Comparison of ENCODE assay signal across 10 cellular contexts in genomic region chr2:28633739-28634138, GRCh38.
A peak's percentile ranks its signal among the peaks of the same experiment; 100 is the strongest.
DNase-seq lines count a peak whose midpoint lies in the region; ATAC-seq lines count a peak whose summit lies in the region.
"Had no signal": no experiment of that assay in that cellular context is flagged by ENCODE, and none has a peak within 500 bp of the region (broad histone marks: within the 10 kb centered on the region; RNA-seq: fewer than 3 reads in every experiment).

No MANE protein-coding gene starts in this region.

- no peak for ATAC-seq in GM19351 (IDR thresholded peaks at IDR 0.05; ENCODE audit: unreplicated experiment)
- no peak for ATAC-seq in HG02870 (IDR thresholded peaks at IDR 0.05; ENCODE audit: unreplicated experiment)
- ATAC-seq in activated naive CD8-positive, alpha-beta T cell treated with anti-CD3 and anti-CD28 coated beads, Interleukin-2, amount 50 U/mL, for 24 hours = no peak

- peaks cover 4% of the 10 kb centered on the region for H3K27me3 ChIP-seq in adipocyte (replicated peaks; ENCODE audit: control insufficient read depth, insufficient read depth, low read length)

- DNase-seq in ELR (ENCODE audit: low read depth) (peak; percentile 61), adipocyte (ENCODE audit: low read depth) (peak; percentile 64), hepatic stellate cell (ENCODE audit: low spot score) (peak; percentile 73), smooth muscle cell of the brain vasculature (ENCODE audit: low read depth, low spot score) (peak; percentile 72), NCI-H1436 treated with DMSO at 0.1 percent for 48 hours (lab: John Stamatoyannopoulos, UW) (no peak)
- DNase-seq in activated naive CD8-positive, alpha-beta T cell treated with anti-CD3 and anti-CD28 coated beads, Interleukin-2, amount 50 U/mL, for 24 hours = no peak
- DNase-seq: activated CD8-positive, alpha-beta memory T cell treated with anti-CD3 and anti-CD28 coated beads, Interleukin-2, amount 50 U/mL, for 48 hours; NCI-H526 had no signal

- no peak overlapping the region for H3K4me3 ChIP-seq in adipocyte (ENCODE audit: low read length)

- no peak overlapping the region for H3K9ac ChIP-seq in adipocyte (ENCODE audit: low read length)

- peaks cover 15% of the 10 kb centered on the region for H3K4me1 Mint-ChIP-seq in activated naive CD8-positive, alpha-beta T cell treated with anti-CD3 and anti-CD28 coated beads, Interleukin-2, amount 50 U/mL, for 24 hours

- H3K36me3 ChIP-seq in adipocyte (ENCODE audit: control insufficient read depth, insufficient read depth, low read length, severe bottlenecking) = no peaks in the 10 kb centered on the region

- no peaks in the 10 kb centered on the region for H3K9me3 Mint-ChIP-seq in activated naive CD8-positive, alpha-beta T cell treated with anti-CD3 and anti-CD28 coated beads, Interleukin-2, amount 50 U/mL, for 24 hours

- H3K4me1 ChIP-seq in adipocyte (ENCODE audit: control insufficient read depth, insufficient read depth, low read length) = peaks cover 34% of the 10 kb centered on the region

- H3K9me3 ChIP-seq in adipocyte (ENCODE audit: control insufficient read depth, low read length) = no peaks in the 10 kb centered on the region

- no peaks in the 10 kb centered on the region for H3K36me3 Mint-ChIP-seq in activated naive CD8-positive, alpha-beta T cell treated with anti-CD3 and anti-CD28 coated beads, Interleukin-2, amount 50 U/mL, for 24 hours (ENCODE audit: low read depth)

- H3K27me3 Mint-ChIP-seq in activated naive CD8-positive, alpha-beta T cell treated with anti-CD3 and anti-CD28 coated beads, Interleukin-2, amount 50 U/mL, for 24 hours = no peaks in the 10 kb centered on the region

- no peak overlapping the region for H3K4me3 Mint-ChIP-seq in activated naive CD8-positive, alpha-beta T cell treated with anti-CD3 and anti-CD28 coated beads, Interleukin-2, amount 50 U/mL, for 24 hours

- H3K27ac Mint-ChIP-seq in activated naive CD8-positive, alpha-beta T cell treated with anti-CD3 and anti-CD28 coated beads, Interleukin-2, amount 50 U/mL, for 24 hours = no peak overlapping the region

Comparison
In these comparisons a context has a peak if more than half of its experiments do, and no peak if none do; other contexts are left out.
1. DNase-seq: peak in ELR (single experiment), adipocyte (single experiment), hepatic stellate cell (single experiment) and smooth muscle cell of the brain vasculature (single experiment); none in NCI-H1436 treated with DMSO at 0.1 percent for 48 hours (single experiment) and activated naive CD8-positive, alpha-beta T cell treated with anti-CD3 and anti-CD28 coated beads, Interleukin-2, amount 50 U/mL, for 24 hours (single experiment).